Comparison of ENCODE assay signal across 8 cellular contexts in the genomic region with DNA sequence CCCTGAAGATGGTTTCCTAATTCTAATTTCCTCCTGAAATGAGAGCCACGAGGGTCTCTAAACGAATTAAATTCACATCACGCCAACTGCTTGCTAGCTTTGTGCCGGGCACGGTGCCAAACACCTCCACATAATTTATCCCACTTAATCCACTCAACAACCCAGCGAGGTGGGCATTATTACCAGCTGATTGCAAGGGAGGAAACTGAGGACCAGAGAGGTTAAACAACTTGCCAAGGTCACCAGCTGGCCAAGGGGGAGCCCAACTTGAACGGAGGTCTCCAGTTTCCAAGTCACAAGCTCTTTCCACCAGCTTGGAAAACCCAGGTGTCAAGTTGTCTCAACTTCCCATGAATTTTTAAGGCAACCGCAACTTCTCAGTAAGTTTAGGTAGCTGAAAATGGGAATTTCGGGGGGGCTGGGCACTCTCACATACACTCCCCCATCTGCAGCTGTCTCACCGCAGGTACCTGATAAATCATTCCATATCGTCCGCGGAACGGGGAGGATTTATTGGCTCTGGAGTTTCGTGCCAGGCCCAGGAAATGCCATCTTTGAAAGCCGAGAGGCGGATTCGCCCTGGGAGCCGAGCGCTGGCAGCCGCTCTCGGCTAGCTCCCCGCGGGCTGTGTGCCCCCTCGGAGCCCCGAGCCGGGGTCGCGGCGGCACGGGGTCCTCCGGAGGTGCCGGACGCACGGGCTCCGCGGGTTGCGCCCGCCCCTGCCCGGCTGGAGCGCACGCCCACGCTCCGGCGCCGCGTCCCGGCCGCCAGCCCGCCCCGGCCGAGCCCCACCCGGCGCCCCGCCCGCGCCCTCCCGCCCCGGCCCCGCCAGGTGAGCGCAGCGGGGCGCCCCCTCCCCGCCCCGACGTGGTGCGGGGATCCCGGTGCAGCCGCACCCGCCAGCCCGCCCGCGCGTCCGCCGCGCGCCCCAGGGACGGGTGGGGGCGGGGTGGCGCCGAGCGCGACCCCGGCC. TPM values are rescaled to one million over a fixed set of nuclear protein-coding genes. Genes with fewer than 3 reads are reported as not detected.
A peak's percentile ranks its signal among the peaks of the same experiment; 100 is the strongest.
DNase-seq lines count a peak whose midpoint lies in the region; ATAC-seq and TF ChIP-seq lines count a peak whose summit lies in the region.

No MANE protein-coding gene starts in this region.

- H3K9me3 ChIP-seq in cardiac muscle cell (ENCODE audit: low read depth), result no peaks in the 10 kb centered on the region
- no peaks in the 10 kb centered on the region for H3K9me3 ChIP-seq in ascending aorta
- H3K9me3 ChIP-seq in uterus, result no peaks in the 10 kb centered on the region

- peak overlapping the region; percentile 23 for H3K4me3 ChIP-seq in cardiac muscle cell
- H3K4me3 ChIP-seq in ascending aorta, result peak overlapping the region; percentile 76 to 84
- H3K4me3 ChIP-seq in uterus, result peak overlapping the region; percentile 27 to 33

- no peak overlapping the region for H3K27ac ChIP-seq in cardiac muscle cell
- peak overlapping the region; percentile 45 to 55 for H3K27ac ChIP-seq in ascending aorta
- H3K27ac ChIP-seq in uterus, result no peak overlapping the region

- no peaks in the 10 kb centered on the region for H3K36me3 ChIP-seq in cardiac muscle cell
- no peaks in the 10 kb centered on the region for H3K36me3 ChIP-seq in ascending aorta
- no peaks in the 10 kb centered on the region for H3K36me3 ChIP-seq in uterus

- peak in 1 of 2 donors; percentile 15 for DNase-seq in cardiac muscle cell (ENCODE audit: low read depth in 1 of 2, low spot score in 1 of 2)
- no peak for DNase-seq in cardiac septum (ENCODE audit: low spot score)
- no peak for DNase-seq in ascending aorta (ENCODE audit: low spot score in 2 of 2)
- DNase-seq in left colon, result peak; percentile 64
- DNase-seq in uterus, result no peak
- DNase-seq in amniotic stem cell (lab: John Stamatoyannopoulos, UW), result no peak
- no peak for DNase-seq in GM19238 (ENCODE audit: insufficient read length, low spot score)

- ATAC-seq in left colon (peak; percentile 61), GM21825 (IDR thresholded peaks at IDR 0.05; ENCODE audit: unreplicated experiment) (no peak)

- no peak for TF ChIP-seq POLR2A in uterus (IDR thresholded peaks at IDR 0.05)

- H3K27me3 ChIP-seq in cardiac muscle cell (peaks cover 94% of the 10 kb centered on the region), ascending aorta (no peaks in the 10 kb centered on the region), uterus (no peaks in the 10 kb centered on the region)

- no peak for TF ChIP-seq CTCF in cardiac muscle cell (IDR thresholded peaks at IDR 0.05; ENCODE audit: low read depth, low read length)
- TF ChIP-seq CTCF in ascending aorta (IDR thresholded peaks at IDR 0.05), result no peak
- TF ChIP-seq CTCF in uterus (IDR thresholded peaks at IDR 0.05), result no peak

- intact Hi-C loops in cardiac septum (cut with DNase I) (loop anchor here (2.0 kb wide), 1 partner anchor 21 kb away; no protein-coding TSS in a partner anchor), ascending aorta (cut with DNase I) (loop anchor here (2.0 kb wide), 1 partner anchor 15 kb away; no protein-coding TSS in a partner anchor), left colon (cut with DNase I, micrococcal nuclease) (no loop called here), uterus (cut with DNase I; ENCODE audit: low total_unique reads) (no loop called here)

- no peaks in the 10 kb centered on the region for H3K4me1 ChIP-seq in cardiac muscle cell (ENCODE audit: low read depth)
- H3K4me1 ChIP-seq in ascending aorta, result peaks cover 0 to 22% of the 10 kb centered on the region in 2 donors
- H3K4me1 ChIP-seq in uterus, result no peaks in the 10 kb centered on the region

RNA-seq across cellular contexts. Expression of gene PTPN3, which starts 0.6 kb away (rescaled TPM):
- total RNA-seq in cardiac muscle cell, result 2.1 and 2.2 TPM in 2 replicates
- 0.84 and 4.2 TPM in 2 replicates for polyA plus RNA-seq in cardiac muscle cell
- 17.4 TPM for total RNA-seq in cardiac septum
- 4.3 TPM for total RNA-seq in ascending aorta
- 10 to 100 TPM; 27.7 to 29.4 TPM for total RNA-seq in left colon
- total RNA-seq in uterus, result 1 to 10 TPM in 3 of 4 donors, under 1 TPM in 1; 0.29 to 5.5 (median 2.1) TPM

Comparison
In these comparisons a context has a peak if more than half of its experiments do, and no peak if none do; other contexts are left out.
1. DNase-seq: peak in left colon (2 of 2); none in cardiac septum (single experiment), ascending aorta (0 of 2), uterus (0 of 2), amniotic stem cell (single experiment) and GM19238 (single experiment).
2. H3K27ac ChIP-seq: peak in ascending aorta (2 of 2); none in cardiac muscle cell (single experiment) and uterus (0 of 2).
3. H3K4me3 ChIP-seq: peak in every context shown above with its lines; median percentile 80 in ascending aorta; 30 in uterus; 23 in cardiac muscle cell.
4. intact Hi-C loops: an anchor here in cardiac septum (2.0 kb wide) and ascending aorta (2.0 kb wide); none called in left colon and uterus.